16 cellular contexts compared by ENCODE assay signal in genomic region chr14:59474172-59474571, GRCh38.
DNase-seq lines count a peak whose midpoint lies in the region; ATAC-seq and TF ChIP-seq lines count a peak whose summit lies in the region.
"Had no signal": no experiment of that assay in that cellular context is flagged by ENCODE, and none has a peak within 500 bp of the region (broad histone marks: within the 10 kb centered on the region; RNA-seq: fewer than 3 reads in every experiment).

No MANE protein-coding gene starts in this region.

- no peaks in the 10 kb centered on the region for H3K27me3 ChIP-seq in HAP-1 (ENCODE audit: low read depth)
- H3K27me3 ChIP-seq: BE2C, foreskin keratinocyte, pancreas, tibial nerve had no signal

- TF ChIP-seq CTCF in AG04449 (IDR thresholded peaks at IDR 0.05; ENCODE audit: insufficient read depth, low read length, missing control alignments) (no peak), astrocyte of the cerebellum (IDR thresholded peaks at IDR 0.05; ENCODE audit: low read depth, low read length, missing control alignments) (no peak)

- peaks cover 80% of the 10 kb centered on the region for H3K36me3 ChIP-seq in HAP-1 (replicated peaks)

- DNase-seq in AG04449 (ENCODE audit: low read depth, low spot score): peak; percentile 63
- peak; percentile 12 for DNase-seq in HS-27A (ENCODE audit: low read depth)
- DNase-seq in astrocyte of the cerebellum (ENCODE audit: low read depth): peak; percentile 68
- peak; percentile 69 for DNase-seq in kidney tubule cell (ENCODE audit: low spot score)
- no peak for DNase-seq in HAP-1 (ENCODE audit: low spot score in 2 of 2)
- no peak for DNase-seq in NOMO-1 (lab: John Stamatoyannopoulos, UW; ENCODE audit: unreplicated experiment in 2 of 2)
- no peak for DNase-seq in NCI-H510A treated with DMSO at 0.1 percent for 48 hours (lab: John Stamatoyannopoulos, UW)
- DNase-seq: activated CD4-positive, alpha-beta memory T cell treated with anti-CD3 and anti-CD28 coated beads for 36 hours; activated naive CD8-positive, alpha-beta T cell treated with anti-CD3 and anti-CD28 coated beads, Interleukin-2, amount 10 ng/mL, durations not matched to agents 7 days and 5 days; activated T-cell treated with anti-CD3 and anti-CD28 coated beads, Interleukin-2, amount 50 U/mL, for 48 hours; BE2C; foreskin keratinocyte; NCI-H2081 treated with DMSO at 0.1 percent for 48 hours; pancreas had no signal

- in situ Hi-C loops in astrocyte of the cerebellum (cut with HindIII; ENCODE audit: low sequenced_read_pairs): no loop called here
- in situ Hi-C loops in HAP-1 (cut with MboI; ENCODE audit: low sequenced_read_pairs): no loop called here

- CTCF ChIA-PET in AG04449 (lab: Yijun Ruan, JAX): interaction anchor here (1.2 to 3.4 kb wide), 3 partner anchors 10 to 345 kb away, joined by 3 to 15 read pairs (median 3); partner anchors contain the start of genes JKAMP and L3HYPDH

- H3K4me3 ChIP-seq in AG04449 (ENCODE audit: low read depth, low read length) (no peak overlapping the region), astrocyte of the cerebellum (ENCODE audit: low read depth, low read length) (no peak overlapping the region), HAP-1 (no peak overlapping the region)
- H3K4me3 ChIP-seq: pancreas, tibial nerve had no signal

- ATAC-seq in GM19023 (IDR thresholded peaks at IDR 0.05; ENCODE audit: unreplicated experiment): no peak
- ATAC-seq: foreskin keratinocyte, pancreas had no signal

- H3K4me1 ChIP-seq in HAP-1: no peaks in the 10 kb centered on the region
- H3K4me1 ChIP-seq: BE2C, foreskin keratinocyte, pancreas had no signal

- POLR2A ChIA-PET in AG04449 (lab: Yijun Ruan, JAX): interaction anchor here (1.5 kb wide), 1 partner anchor 9 kb away, joined by 8 read pairs; the partner anchor contains the start of genes JKAMP and L3HYPDH

- no peaks in the 10 kb centered on the region for H3K9me3 ChIP-seq in HAP-1
- H3K9me3 ChIP-seq: BE2C, pancreas, tibial nerve had no signal

Comparison
In these comparisons a context has a peak if more than half of its experiments do, and no peak if none do; other contexts are left out.
1. DNase-seq: peak in AG04449 (single experiment), HS-27A (single experiment), astrocyte of the cerebellum (single experiment) and kidney tubule cell (single experiment); none in HAP-1 (0 of 2), NOMO-1 (0 of 2) and NCI-H510A treated with DMSO at 0.1 percent for 48 hours (single experiment).